ENCODE assay signal across 1 cellular context in the genomic region with DNA sequence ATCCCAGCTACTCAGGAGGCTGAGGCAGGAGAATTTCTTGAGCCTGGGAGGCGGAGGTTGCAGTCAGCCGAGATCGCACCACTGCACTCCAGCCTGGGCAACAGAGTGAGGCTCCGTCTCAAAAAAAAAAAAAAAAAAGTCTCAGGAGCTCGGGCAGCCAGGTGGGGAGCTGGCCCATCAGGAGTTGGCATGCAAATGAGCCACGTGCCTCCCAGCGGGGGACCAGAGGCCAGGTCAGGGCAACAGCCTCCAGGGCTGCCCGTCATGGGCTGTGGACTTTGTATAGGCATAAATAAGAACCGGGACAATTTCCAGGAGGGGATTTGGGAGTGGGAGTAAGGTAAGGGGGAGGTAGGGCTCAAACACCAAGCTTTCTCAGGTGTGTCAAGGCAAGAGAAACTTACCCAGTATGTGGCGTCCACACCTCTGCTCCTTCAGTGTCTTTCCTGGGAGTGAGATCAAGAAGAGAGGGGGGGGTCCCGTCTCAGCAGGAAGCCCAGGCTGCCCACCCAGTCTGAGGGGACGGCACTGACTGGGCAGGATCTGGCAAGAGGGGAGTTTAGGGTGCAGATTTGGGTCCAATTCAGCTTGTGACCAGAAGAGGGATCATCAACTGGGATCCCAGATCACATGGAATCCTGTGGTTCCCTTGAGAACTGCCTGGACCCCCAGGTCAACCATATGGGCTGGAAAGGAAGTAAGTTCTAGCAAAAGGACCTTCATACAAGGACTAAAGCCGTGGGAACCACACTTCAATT.
TF ChIP-seq lines count a peak whose summit lies in the region.

No MANE protein-coding gene starts in this region.

TF ChIP-seq in HepG2, 621 proteins besides CTCF, POLR2A, EP300 and RAD21 (continued from another document and continues in another):
- TF ChIP-seq, protein P1, sequence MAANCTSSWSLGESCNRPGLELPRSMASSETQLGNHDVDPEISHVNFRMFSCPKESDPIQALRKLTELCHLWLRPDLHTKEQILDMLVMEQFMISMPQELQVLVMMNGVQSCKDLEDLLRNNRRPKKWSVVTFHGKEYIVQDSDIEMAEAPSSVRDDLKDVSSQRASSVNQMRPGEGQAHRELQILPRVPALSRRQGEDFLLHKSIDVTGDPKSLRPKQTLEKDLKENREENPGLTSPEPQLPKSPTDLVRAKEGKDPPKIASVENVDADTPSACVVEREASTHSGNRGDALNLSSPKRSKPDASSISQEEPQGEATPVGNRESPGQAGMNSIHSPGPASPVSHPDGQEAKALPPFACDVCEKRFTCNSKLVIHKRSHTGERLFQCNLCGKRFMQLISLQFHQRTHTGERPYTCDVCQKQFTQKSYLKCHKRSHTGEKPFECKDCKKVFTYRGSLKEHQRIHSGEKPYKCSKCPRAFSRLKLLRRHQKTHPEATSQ (CRISPR knock-in tag; IDR thresholded peaks at IDR 0.05; ENCODE audit: borderline replicate concordance) = no peak
- no peak for TF ChIP-seq SOX6 (IDR thresholded peaks at IDR 0.05)
- peak; percentile 69 for TF ChIP-seq SOX6 (CRISPR knock-in tag; IDR thresholded peaks at IDR 0.05)
- TF ChIP-seq, protein P2, sequence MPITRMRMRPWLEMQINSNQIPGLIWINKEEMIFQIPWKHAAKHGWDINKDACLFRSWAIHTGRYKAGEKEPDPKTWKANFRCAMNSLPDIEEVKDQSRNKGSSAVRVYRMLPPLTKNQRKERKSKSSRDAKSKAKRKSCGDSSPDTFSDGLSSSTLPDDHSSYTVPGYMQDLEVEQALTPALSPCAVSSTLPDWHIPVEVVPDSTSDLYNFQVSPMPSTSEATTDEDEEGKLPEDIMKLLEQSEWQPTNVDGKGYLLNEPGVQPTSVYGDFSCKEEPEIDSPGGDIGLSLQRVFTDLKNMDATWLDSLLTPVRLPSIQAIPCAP (CRISPR knock-in tag; IDR thresholded peaks at IDR 0.05; ENCODE audit: low read depth) = no peak
- TF ChIP-seq, protein P3, sequence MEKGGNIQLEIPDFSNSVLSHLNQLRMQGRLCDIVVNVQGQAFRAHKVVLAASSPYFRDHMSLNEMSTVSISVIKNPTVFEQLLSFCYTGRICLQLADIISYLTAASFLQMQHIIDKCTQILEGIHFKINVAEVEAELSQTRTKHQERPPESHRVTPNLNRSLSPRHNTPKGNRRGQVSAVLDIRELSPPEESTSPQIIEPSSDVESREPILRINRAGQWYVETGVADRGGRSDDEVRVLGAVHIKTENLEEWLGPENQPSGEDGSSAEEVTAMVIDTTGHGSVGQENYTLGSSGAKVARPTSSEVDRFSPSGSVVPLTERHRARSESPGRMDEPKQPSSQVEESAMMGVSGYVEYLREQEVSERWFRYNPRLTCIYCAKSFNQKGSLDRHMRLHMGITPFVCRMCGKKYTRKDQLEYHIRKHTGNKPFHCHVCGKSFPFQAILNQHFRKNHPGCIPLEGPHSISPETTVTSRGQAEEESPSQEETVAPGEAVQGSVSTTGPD (CRISPR knock-in tag; IDR thresholded peaks at IDR 0.05) = no peak
- no peak for TF ChIP-seq MIER3 (CRISPR knock-in tag; IDR thresholded peaks at IDR 0.05; ENCODE audit: borderline replicate concordance)
- no peak for TF ChIP-seq ZSCAN21 (CRISPR knock-in tag; IDR thresholded peaks at IDR 0.05; ENCODE audit: borderline replicate concordance)
- TF ChIP-seq, protein P4, sequence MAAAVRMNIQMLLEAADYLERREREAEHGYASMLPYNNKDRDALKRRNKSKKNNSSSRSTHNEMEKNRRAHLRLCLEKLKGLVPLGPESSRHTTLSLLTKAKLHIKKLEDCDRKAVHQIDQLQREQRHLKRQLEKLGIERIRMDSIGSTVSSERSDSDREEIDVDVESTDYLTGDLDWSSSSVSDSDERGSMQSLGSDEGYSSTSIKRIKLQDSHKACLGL (CRISPR knock-in tag; IDR thresholded peaks at IDR 0.05) = no peak
- TF ChIP-seq, protein P5, sequence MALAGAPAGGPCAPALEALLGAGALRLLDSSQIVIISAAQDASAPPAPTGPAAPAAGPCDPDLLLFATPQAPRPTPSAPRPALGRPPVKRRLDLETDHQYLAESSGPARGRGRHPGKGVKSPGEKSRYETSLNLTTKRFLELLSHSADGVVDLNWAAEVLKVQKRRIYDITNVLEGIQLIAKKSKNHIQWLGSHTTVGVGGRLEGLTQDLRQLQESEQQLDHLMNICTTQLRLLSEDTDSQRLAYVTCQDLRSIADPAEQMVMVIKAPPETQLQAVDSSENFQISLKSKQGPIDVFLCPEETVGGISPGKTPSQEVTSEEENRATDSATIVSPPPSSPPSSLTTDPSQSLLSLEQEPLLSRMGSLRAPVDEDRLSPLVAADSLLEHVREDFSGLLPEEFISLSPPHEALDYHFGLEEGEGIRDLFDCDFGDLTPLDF (CRISPR knock-in tag; IDR thresholded peaks at IDR 0.05) = no peak
- TF ChIP-seq NCOR1 (IDR thresholded peaks at IDR 0.05; ENCODE audit: borderline replicate concordance, low read length) = no peak; the same call in 1 of the 2 replicates
- TF ChIP-seq, protein P6, sequence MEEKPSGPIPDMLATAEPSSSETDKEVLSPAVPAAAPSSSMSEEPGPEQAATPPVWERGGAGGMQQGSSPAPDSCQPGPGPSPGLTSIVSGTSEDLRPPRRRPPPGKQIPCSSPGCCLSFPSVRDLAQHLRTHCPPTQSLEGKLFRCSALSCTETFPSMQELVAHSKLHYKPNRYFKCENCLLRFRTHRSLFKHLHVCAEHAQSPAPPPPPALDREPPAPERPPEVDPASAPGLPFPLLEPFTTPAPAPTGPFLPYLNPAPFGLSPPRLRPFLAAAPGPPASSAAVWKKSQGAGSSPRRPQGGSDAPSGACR (CRISPR knock-in tag; IDR thresholded peaks at IDR 0.05) = 0 out of 2 replicates have a peak, but pooled peaks have one; percentile 43
- no peak for TF ChIP-seq POLR2G (IDR thresholded peaks at IDR 0.05; ENCODE audit: low read depth, low read length)
- TF ChIP-seq AGO2 (optimal IDR thresholded peaks at IDR 0.05; ENCODE audit: low read depth, low read length) = no peak
- TF ChIP-seq, protein P7, sequence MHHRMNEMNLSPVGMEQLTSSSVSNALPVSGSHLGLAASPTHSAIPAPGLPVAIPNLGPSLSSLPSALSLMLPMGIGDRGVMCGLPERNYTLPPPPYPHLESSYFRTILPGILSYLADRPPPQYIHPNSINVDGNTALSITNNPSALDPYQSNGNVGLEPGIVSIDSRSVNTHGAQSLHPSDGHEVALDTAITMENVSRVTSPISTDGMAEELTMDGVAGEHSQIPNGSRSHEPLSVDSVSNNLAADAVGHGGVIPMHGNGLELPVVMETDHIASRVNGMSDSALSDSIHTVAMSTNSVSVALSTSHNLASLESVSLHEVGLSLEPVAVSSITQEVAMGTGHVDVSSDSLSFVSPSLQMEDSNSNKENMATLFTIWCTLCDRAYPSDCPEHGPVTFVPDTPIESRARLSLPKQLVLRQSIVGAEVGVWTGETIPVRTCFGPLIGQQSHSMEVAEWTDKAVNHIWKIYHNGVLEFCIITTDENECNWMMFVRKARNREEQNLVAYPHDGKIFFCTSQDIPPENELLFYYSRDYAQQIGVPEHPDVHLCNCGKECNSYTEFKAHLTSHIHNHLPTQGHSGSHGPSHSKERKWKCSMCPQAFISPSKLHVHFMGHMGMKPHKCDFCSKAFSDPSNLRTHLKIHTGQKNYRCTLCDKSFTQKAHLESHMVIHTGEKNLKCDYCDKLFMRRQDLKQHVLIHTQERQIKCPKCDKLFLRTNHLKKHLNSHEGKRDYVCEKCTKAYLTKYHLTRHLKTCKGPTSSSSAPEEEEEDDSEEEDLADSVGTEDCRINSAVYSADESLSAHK (CRISPR knock-in tag; IDR thresholded peaks at IDR 0.05; ENCODE audit: borderline replicate concordance) = no peak
- no peak for TF ChIP-seq TCF7L2 (IDR thresholded peaks at IDR 0.05; ENCODE audit: low read depth, low read length)
- TF ChIP-seq MED13 (CRISPR knock-in tag; IDR thresholded peaks at IDR 0.05) = no peak
- no peak for TF ChIP-seq ZC3H4 (CRISPR knock-in tag; IDR thresholded peaks at IDR 0.05; ENCODE audit: borderline replicate concordance)
- no peak for TF ChIP-seq PTBP1 (IDR thresholded peaks at IDR 0.05; ENCODE audit: low read depth, low read length, poor library complexity, severe bottlenecking)
- no peak for TF ChIP-seq ZNF564 (CRISPR knock-in tag; IDR thresholded peaks at IDR 0.05)
- no peak for TF ChIP-seq TGIF2 (CRISPR knock-in tag; IDR thresholded peaks at IDR 0.05)
- no peak; the same call in 1 of the 2 replicates for TF ChIP-seq ZNF563 (CRISPR knock-in tag; IDR thresholded peaks at IDR 0.05)
- no peak for TF ChIP-seq ZBTB8A (CRISPR knock-in tag; IDR thresholded peaks at IDR 0.05; ENCODE audit: borderline replicate concordance, low read depth)
- TF ChIP-seq EHMT2 (IDR thresholded peaks at IDR 0.05; ENCODE audit: borderline replicate concordance, low read depth, low read length) = no peak
- TF ChIP-seq, protein P8, sequence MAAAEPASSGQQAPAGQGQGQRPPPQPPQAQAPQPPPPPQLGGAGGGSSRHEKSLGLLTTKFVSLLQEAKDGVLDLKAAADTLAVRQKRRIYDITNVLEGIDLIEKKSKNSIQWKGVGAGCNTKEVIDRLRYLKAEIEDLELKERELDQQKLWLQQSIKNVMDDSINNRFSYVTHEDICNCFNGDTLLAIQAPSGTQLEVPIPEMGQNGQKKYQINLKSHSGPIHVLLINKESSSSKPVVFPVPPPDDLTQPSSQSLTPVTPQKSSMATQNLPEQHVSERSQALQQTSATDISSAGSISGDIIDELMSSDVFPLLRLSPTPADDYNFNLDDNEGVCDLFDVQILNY (CRISPR knock-in tag; conservative IDR thresholded peaks at IDR 0.05) = no peak
- TF ChIP-seq ATAD3A (CRISPR knock-in tag; IDR thresholded peaks at IDR 0.05) = no peak
- no peak; the same call in 1 of the 2 replicates for TF ChIP-seq HOXD1 (CRISPR knock-in tag; IDR thresholded peaks at IDR 0.05)
- TF ChIP-seq MATR3 (CRISPR knock-in tag; IDR thresholded peaks at IDR 0.05) = no peak
- TF ChIP-seq, protein P9, sequence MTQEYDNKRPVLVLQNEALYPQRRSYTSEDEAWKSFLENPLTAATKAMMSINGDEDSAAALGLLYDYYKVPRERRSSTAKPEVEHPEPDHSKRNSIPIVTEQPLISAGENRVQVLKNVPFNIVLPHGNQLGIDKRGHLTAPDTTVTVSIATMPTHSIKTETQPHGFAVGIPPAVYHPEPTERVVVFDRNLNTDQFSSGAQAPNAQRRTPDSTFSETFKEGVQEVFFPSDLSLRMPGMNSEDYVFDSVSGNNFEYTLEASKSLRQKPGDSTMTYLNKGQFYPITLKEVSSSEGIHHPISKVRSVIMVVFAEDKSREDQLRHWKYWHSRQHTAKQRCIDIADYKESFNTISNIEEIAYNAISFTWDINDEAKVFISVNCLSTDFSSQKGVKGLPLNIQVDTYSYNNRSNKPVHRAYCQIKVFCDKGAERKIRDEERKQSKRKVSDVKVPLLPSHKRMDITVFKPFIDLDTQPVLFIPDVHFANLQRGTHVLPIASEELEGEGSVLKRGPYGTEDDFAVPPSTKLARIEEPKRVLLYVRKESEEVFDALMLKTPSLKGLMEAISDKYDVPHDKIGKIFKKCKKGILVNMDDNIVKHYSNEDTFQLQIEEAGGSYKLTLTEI (CRISPR knock-in tag; conservative IDR thresholded peaks at IDR 0.05) = no peak
- TF ChIP-seq ZNF101 (CRISPR knock-in tag; IDR thresholded peaks at IDR 0.05; ENCODE audit: borderline replicate concordance, low read depth) = no peak
- TF ChIP-seq ZNF20 (CRISPR knock-in tag; IDR thresholded peaks at IDR 0.05) = no peak
- TF ChIP-seq NFE2L1 (CRISPR knock-in tag; IDR thresholded peaks at IDR 0.05; ENCODE audit: borderline replicate concordance) = no peak
- no peak; the same call in 1 of the 2 replicates for TF ChIP-seq ETV5 (CRISPR knock-in tag; IDR thresholded peaks at IDR 0.05; ENCODE audit: borderline replicate concordance)
- no peak for TF ChIP-seq KAT2B (IDR thresholded peaks at IDR 0.05; ENCODE audit: borderline replicate concordance, low read depth, low read length)
- 0 out of 2 replicates have a peak, but pooled peaks have one; percentile 30 for TF ChIP-seq DPF2 (CRISPR knock-in tag; IDR thresholded peaks at IDR 0.05; ENCODE audit: borderline replicate concordance, low read depth)
- TF ChIP-seq, protein P10, sequence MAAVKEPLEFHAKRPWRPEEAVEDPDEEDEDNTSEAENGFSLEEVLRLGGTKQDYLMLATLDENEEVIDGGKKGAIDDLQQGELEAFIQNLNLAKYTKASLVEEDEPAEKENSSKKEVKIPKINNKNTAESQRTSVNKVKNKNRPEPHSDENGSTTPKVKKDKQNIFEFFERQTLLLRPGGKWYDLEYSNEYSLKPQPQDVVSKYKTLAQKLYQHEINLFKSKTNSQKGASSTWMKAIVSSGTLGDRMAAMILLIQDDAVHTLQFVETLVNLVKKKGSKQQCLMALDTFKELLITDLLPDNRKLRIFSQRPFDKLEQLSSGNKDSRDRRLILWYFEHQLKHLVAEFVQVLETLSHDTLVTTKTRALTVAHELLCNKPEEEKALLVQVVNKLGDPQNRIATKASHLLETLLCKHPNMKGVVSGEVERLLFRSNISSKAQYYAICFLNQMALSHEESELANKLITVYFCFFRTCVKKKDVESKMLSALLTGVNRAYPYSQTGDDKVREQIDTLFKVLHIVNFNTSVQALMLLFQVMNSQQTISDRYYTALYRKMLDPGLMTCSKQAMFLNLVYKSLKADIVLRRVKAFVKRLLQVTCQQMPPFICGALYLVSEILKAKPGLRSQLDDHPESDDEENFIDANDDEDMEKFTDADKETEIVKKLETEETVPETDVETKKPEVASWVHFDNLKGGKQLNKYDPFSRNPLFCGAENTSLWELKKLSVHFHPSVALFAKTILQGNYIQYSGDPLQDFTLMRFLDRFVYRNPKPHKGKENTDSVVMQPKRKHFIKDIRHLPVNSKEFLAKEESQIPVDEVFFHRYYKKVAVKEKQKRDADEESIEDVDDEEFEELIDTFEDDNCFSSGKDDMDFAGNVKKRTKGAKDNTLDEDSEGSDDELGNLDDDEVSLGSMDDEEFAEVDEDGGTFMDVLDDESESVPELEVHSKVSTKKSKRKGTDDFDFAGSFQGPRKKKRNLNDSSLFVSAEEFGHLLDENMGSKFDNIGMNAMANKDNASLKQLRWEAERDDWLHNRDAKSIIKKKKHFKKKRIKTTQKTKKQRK (IDR thresholded peaks at IDR 0.05; ENCODE audit: low read length) = no peak
- TF ChIP-seq ZFX (CRISPR knock-in tag; IDR thresholded peaks at IDR 0.05; ENCODE audit: low read depth) = peak; percentile 40; the same call in 1 of the 2 replicates
